In the genomic region with DNA sequence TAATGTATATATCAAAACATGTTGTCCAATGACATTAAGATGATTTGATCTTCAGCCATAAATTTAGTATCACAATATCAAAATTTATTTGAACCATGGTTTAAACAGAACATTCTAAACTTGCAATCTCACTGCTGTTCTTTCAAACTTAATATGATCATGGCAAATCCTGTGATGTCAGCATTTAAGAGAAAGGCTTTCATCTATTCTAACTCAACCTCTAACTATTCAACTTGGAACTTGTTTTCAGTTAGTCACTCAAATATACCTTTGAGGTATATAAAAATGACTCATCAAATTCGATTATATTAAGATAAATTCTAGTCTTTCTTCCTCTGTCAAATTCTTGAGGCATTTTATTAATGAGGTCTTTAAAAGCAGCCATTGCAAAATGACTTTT, we compare ENCODE assay signal across 7 cellular contexts.
"Had no signal": no experiment of that assay in that cellular context is flagged by ENCODE, and none has a peak within 500 bp of the region (broad histone marks: within the 10 kb centered on the region; RNA-seq: fewer than 3 reads in every experiment).

No MANE protein-coding gene starts in this region.

- ATAC-seq: GM23338 had no signal

- H3K4me2 ChIP-seq: GM23338 had no signal

- H2AFZ ChIP-seq: GM23338 had no signal

- FAIRE-seq: H1, H54, HTR-8/SVneo had no signal

- H3K4me3 ChIP-seq: GM23338 had no signal

- DNase-seq: H9, HCEC 1CT, KBM-7 had no signal
